In genomic region chr6:83292900-83293843, GRCh38 we compare ENCODE assay signal across 12 cellular contexts.
DNase-seq lines count a peak whose midpoint lies in the region; ATAC-seq lines count a peak whose summit lies in the region.
"Had no signal": no experiment of that assay in that cellular context is flagged by ENCODE, and none has a peak within 500 bp of the region (broad histone marks: within the 10 kb centered on the region; RNA-seq: fewer than 3 reads in every experiment).

No MANE protein-coding gene starts in this region.

- ATAC-seq in GM18499 (IDR thresholded peaks at IDR 0.05; ENCODE audit: insufficient read depth, unreplicated experiment), result peak; percentile 94
- ATAC-seq in GM19351 (IDR thresholded peaks at IDR 0.05; ENCODE audit: unreplicated experiment), result peak; percentile 92
- ATAC-seq in HG02798 (IDR thresholded peaks at IDR 0.05; ENCODE audit: poor library complexity, unreplicated experiment), result peak; percentile 76
- ATAC-seq in HG03520 (IDR thresholded peaks at IDR 0.05; ENCODE audit: unreplicated experiment), result peak; percentile 87
- ATAC-seq in HG02840 (IDR thresholded peaks at IDR 0.05; ENCODE audit: low FRiP score, unreplicated experiment), result no peak
- ATAC-seq: esophagus mucosa had no signal

- DNase-seq in NCI-H2171 (lab: John Stamatoyannopoulos, UW), result no peak
- DNase-seq in GM19240 (ENCODE audit: insufficient read length, low spot score), result no peak
- no peak for DNase-seq in NCI-H446 (lab: John Stamatoyannopoulos, UW)
- DNase-seq: NCI-H1105; NK-92 treated with Interleukin-12 subunit alpha and Interleukin-12 subunit beta, amount 100 ng/mL, for 24 hours; SW 1271 had no signal
